ENCODE assay signal across 27 cellular contexts in genomic region chr16:12541672-12542071, GRCh38.
DNase-seq lines count a peak whose midpoint lies in the region; TF ChIP-seq lines count a peak whose summit lies in the region.
"Had no signal": no experiment of that assay in that cellular context is flagged by ENCODE, and none has a peak within 500 bp of the region (broad histone marks: within the 10 kb centered on the region; RNA-seq: fewer than 3 reads in every experiment).

No MANE protein-coding gene starts in this region.

- no peak for TF ChIP-seq EP300 in ovary (IDR thresholded peaks at IDR 0.05)

- intact Hi-C loops in activated CD4-positive, alpha-beta memory T cell treated with anti-CD3 and anti-CD28 coated beads for 36 hours (cut with micrococcal nuclease): no loop called here
- intact Hi-C loops in ovary (cut with DNase I): no loop called here

- CTCF ChIA-PET in activated CD4-positive, alpha-beta memory T cell treated with anti-CD3 and anti-CD28 coated beads for 36 hours (lab: Charles Lee): no interaction called here

- H3K4me3 ChIP-seq in BLaER1 (no peak overlapping the region), fibroblast of mammary gland (ENCODE audit: control insufficient read depth, low read depth, low read length) (no peak overlapping the region), neural progenitor cell (no peak overlapping the region), ovary (no peak overlapping the region)
- H3K4me3 ChIP-seq: esophagus squamous epithelium, GM23248, lung, PC-9, thoracic aorta had no signal

- peak overlapping the region; percentile 75 for H3K4me3 Mint-ChIP-seq in T-helper 1 cell treated with Interleukin-12 subunit alpha and Interleukin-12 subunit beta and Interleukin-4 antibody, amounts not matched to agents 30 μg/mL and 1 μg/mL, for 36 hours
- no peak overlapping the region for H3K4me3 Mint-ChIP-seq in activated CD4-positive, alpha-beta memory T cell treated with anti-CD3 and anti-CD28 coated beads for 36 hours
- H3K4me3 Mint-ChIP-seq in neural progenitor cell: no peak overlapping the region
- H3K4me3 Mint-ChIP-seq: immature natural killer cell; nephron progenitor cell; stimulated activated naive CD8-positive, alpha-beta T cell treated with anti-CD3 and anti-CD28 coated beads, Interleukin-15, amount 100 ng/mL, for 72 hours had no signal

- H3K9ac ChIP-seq in BLaER1 (no peak overlapping the region), neural progenitor cell (no peak overlapping the region)
- H3K9ac ChIP-seq: GM23248, parathyroid adenoma, SK-N-SH had no signal

- DNase-seq in T-helper 1 cell (no peak), fibroblast of mammary gland (ENCODE audit: low read depth) (peak; percentile 21), neural progenitor cell (ENCODE audit: low spot score) (no peak), NCI-H526 (lab: John Stamatoyannopoulos, UW) (no peak), ovary (no peak)
- DNase-seq in activated CD4-positive, alpha-beta memory T cell treated with anti-CD3 and anti-CD28 coated beads for 36 hours: no peak
- DNase-seq: activated CD4-positive, alpha-beta T cell treated with anti-CD3 and anti-CD28 coated beads for 1 hour; activated naive CD4-positive, alpha-beta T cell treated with anti-CD3 and anti-CD28 coated beads, Interleukin-2, amount 50 U/mL, for 16 hours; CD4-positive, CD25-positive, alpha-beta regulatory T cell; esophagus squamous epithelium; GM23248; immature natural killer cell; left cardiac atrium; NCI-H1105; NCI-H2029; NCI-H524 treated with DMSO at 0.1 percent for 48 hours; nephron progenitor cell; PC-9; SK-N-SH; stimulated activated CD4-positive, alpha-beta T cell treated with anti-CD3 and anti-CD28 coated beads, Interleukin-1b, Interleukin-23, amount 100 ng/mL, for 48 hours; stimulated activated CD8-positive, alpha-beta memory T cell treated with anti-CD3 and anti-CD28 coated beads, Interleukin-4, amount 100 ng/mL, for 48 hours; stimulated activated naive CD8-positive, alpha-beta T cell treated with anti-CD3 and anti-CD28 coated beads, Interleukin-15, amount 100 ng/mL, for 72 hours had no signal

- TF ChIP-seq CTCF in fibroblast of mammary gland (conservative IDR thresholded peaks at IDR 0.05; ENCODE audit: control insufficient read depth, insufficient read depth, low read depth, low read length): no peak
- TF ChIP-seq CTCF in neural progenitor cell (IDR thresholded peaks at IDR 0.05): no peak
- no peak for TF ChIP-seq CTCF in ovary (IDR thresholded peaks at IDR 0.05)

- H3K79me2 ChIP-seq in neural progenitor cell (ENCODE audit: low read depth): no peaks in the 10 kb centered on the region

- H3K4me1 Mint-ChIP-seq in T-helper 1 cell treated with Interleukin-12 subunit alpha and Interleukin-12 subunit beta and Interleukin-4 antibody, amounts not matched to agents 30 μg/mL and 1 μg/mL, for 36 hours (ENCODE audit: low read depth): peaks cover 90% of the 10 kb centered on the region
- peaks cover 66% of the 10 kb centered on the region for H3K4me1 Mint-ChIP-seq in activated CD4-positive, alpha-beta memory T cell treated with anti-CD3 and anti-CD28 coated beads for 36 hours (ENCODE audit: low read depth)
- peaks cover 6% of the 10 kb centered on the region for H3K4me1 Mint-ChIP-seq in neural progenitor cell

- peaks cover 26% of the 10 kb centered on the region for H3K36me3 Mint-ChIP-seq in T-helper 1 cell treated with Interleukin-12 subunit alpha and Interleukin-12 subunit beta and Interleukin-4 antibody, amounts not matched to agents 30 μg/mL and 1 μg/mL, for 36 hours (ENCODE audit: low read depth)
- H3K36me3 Mint-ChIP-seq in activated CD4-positive, alpha-beta memory T cell treated with anti-CD3 and anti-CD28 coated beads for 36 hours: peaks cover 8% of the 10 kb centered on the region
- H3K36me3 Mint-ChIP-seq in neural progenitor cell: no peaks in the 10 kb centered on the region
- H3K36me3 Mint-ChIP-seq: immature natural killer cell had no signal

- H3F3A ChIP-seq in neural progenitor cell (ENCODE audit: low read depth): no peaks in the 10 kb centered on the region

- H3K27me3 Mint-ChIP-seq in T-helper 1 cell treated with Interleukin-12 subunit alpha and Interleukin-12 subunit beta and Interleukin-4 antibody, amounts not matched to agents 30 μg/mL and 1 μg/mL, for 36 hours (ENCODE audit: low read depth): no peaks in the 10 kb centered on the region
- no peaks in the 10 kb centered on the region for H3K27me3 Mint-ChIP-seq in activated CD4-positive, alpha-beta memory T cell treated with anti-CD3 and anti-CD28 coated beads for 36 hours
- peaks cover 8% of the 10 kb centered on the region for H3K27me3 Mint-ChIP-seq in neural progenitor cell (ENCODE audit: insufficient read depth, low read depth)
- H3K27me3 Mint-ChIP-seq: CD4-positive, CD25-positive, alpha-beta regulatory T cell; stimulated activated naive CD8-positive, alpha-beta T cell treated with anti-CD3 and anti-CD28 coated beads, Interleukin-15, amount 100 ng/mL, for 72 hours had no signal

- H4K20me1 ChIP-seq in BLaER1: peaks cover 90% of the 10 kb centered on the region; the same call in 1 of the 2 replicates
- H4K20me1 ChIP-seq in neural progenitor cell (ENCODE audit: low read depth): no peaks in the 10 kb centered on the region

- peak overlapping the region; percentile 99 for H3K27ac Mint-ChIP-seq in T-helper 1 cell treated with Interleukin-12 subunit alpha and Interleukin-12 subunit beta and Interleukin-4 antibody, amounts not matched to agents 30 μg/mL and 1 μg/mL, for 36 hours
- peak overlapping the region; percentile 8 for H3K27ac Mint-ChIP-seq in activated CD4-positive, alpha-beta memory T cell treated with anti-CD3 and anti-CD28 coated beads for 36 hours
- H3K27ac Mint-ChIP-seq in neural progenitor cell: no peak overlapping the region
- H3K27ac Mint-ChIP-seq: CD4-positive, CD25-positive, alpha-beta regulatory T cell; immature natural killer cell; nephron progenitor cell had no signal

- no peak for TF ChIP-seq POLR2A in ovary (IDR thresholded peaks at IDR 0.05)

- H2AFZ ChIP-seq in neural progenitor cell (replicated peaks): no peak overlapping the region
- H2AFZ ChIP-seq: GM23248, parathyroid adenoma, PC-9 had no signal

- H3K9me3 Mint-ChIP-seq in T-helper 1 cell treated with Interleukin-12 subunit alpha and Interleukin-12 subunit beta and Interleukin-4 antibody, amounts not matched to agents 30 μg/mL and 1 μg/mL, for 36 hours: no peaks in the 10 kb centered on the region
- H3K9me3 Mint-ChIP-seq in activated CD4-positive, alpha-beta memory T cell treated with anti-CD3 and anti-CD28 coated beads for 36 hours: no peaks in the 10 kb centered on the region
- H3K9me3 Mint-ChIP-seq in neural progenitor cell: no peaks in the 10 kb centered on the region
- H3K9me3 Mint-ChIP-seq: immature natural killer cell; nephron progenitor cell; stimulated activated naive CD8-positive, alpha-beta T cell treated with anti-CD3 and anti-CD28 coated beads, Interleukin-15, amount 100 ng/mL, for 72 hours had no signal

- WGBS in ovary, 3 donors: 59 to 66% (median 64%) methylated on average over 9 of the region's 9 CpGs

- peaks cover 47% of the 10 kb centered on the region for H3K4me1 ChIP-seq in BLaER1
- peaks cover 4% of the 10 kb centered on the region for H3K4me1 ChIP-seq in neural progenitor cell
- no peaks in the 10 kb centered on the region for H3K4me1 ChIP-seq in ovary (ENCODE audit: insufficient read depth)
- H3K4me1 ChIP-seq: parathyroid adenoma had no signal

- POLR2A ChIA-PET in activated CD4-positive, alpha-beta memory T cell treated with anti-CD3 and anti-CD28 coated beads for 36 hours (lab: Charles Lee): interaction anchor here (3.0 kb wide), 1 partner anchor 10 kb away, joined by 15 read pairs; no protein-coding TSS in a partner anchor

- no peak overlapping the region for H3K27ac ChIP-seq in BLaER1
- no peak overlapping the region for H3K27ac ChIP-seq in neural progenitor cell
- H3K27ac ChIP-seq in ovary: no peak overlapping the region
- H3K27ac ChIP-seq: GM23248, parathyroid adenoma, PC-9, thoracic aorta had no signal

- no peaks in the 10 kb centered on the region for H3K36me3 ChIP-seq in BLaER1
- H3K36me3 ChIP-seq in neural progenitor cell: no peaks in the 10 kb centered on the region
- H3K36me3 ChIP-seq in ovary: no peaks in the 10 kb centered on the region
- H3K36me3 ChIP-seq: esophagus squamous epithelium, thoracic aorta had no signal

- H3K9me3 ChIP-seq in BLaER1 (no peaks in the 10 kb centered on the region), neural progenitor cell (ENCODE audit: low read depth) (no peaks in the 10 kb centered on the region), ovary (no peaks in the 10 kb centered on the region)
- H3K9me3 ChIP-seq: esophagus squamous epithelium, SK-N-SH, thoracic aorta had no signal

- H3K4me2 ChIP-seq in BLaER1: peak overlapping the region; percentile 52
- no peak overlapping the region for H3K4me2 ChIP-seq in neural progenitor cell
- H3K4me2 ChIP-seq: PC-9, SK-N-SH had no signal

- H3K27me3 ChIP-seq in BLaER1 (no peaks in the 10 kb centered on the region), neural progenitor cell (no peaks in the 10 kb centered on the region), ovary (no peaks in the 10 kb centered on the region)
- H3K27me3 ChIP-seq: esophagus squamous epithelium had no signal
